ENCODE assay signal across 8 cellular contexts in the genomic region with DNA sequence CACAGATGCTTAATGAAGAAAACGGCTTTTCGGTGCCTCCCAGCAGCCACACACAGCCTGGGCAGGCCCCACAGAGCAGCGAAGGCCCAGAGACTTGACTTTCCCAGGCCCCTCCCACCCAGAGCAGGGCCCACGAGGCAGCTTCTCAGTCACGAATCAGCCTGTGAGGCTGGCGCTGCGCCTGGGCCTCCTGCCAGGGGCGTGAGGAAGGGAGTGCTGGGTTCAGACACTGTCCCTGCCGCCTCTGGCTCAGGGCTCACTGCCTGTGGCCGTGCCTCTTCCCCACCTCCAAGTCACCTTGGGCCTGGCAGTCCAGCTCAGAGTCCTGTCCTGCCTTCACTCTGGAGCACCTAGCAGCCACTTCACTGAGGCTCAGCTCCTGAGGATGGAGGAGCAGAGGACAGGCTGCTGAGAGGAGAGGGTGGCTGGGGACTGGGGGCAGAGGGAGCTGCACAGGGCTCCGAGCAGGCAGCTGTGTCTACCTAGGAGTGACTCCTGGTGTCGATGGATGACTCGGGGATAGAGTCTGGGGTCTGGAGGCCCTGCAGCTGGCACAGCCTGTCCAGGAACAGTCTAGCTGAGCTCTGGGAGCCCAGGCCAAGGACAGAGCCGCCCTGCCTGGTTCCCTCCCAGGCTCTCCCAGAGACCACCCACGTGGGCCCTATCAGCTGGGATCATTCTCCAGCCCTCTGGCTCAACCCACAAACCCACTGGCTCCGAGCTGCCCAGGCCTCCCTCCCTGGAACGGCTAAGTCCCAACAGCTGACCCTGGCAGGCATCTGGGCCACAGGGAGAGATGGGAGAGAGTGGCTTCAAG. TPM values are rescaled to one million over a fixed set of nuclear protein-coding genes. Genes with fewer than 3 reads are reported as not detected.
DNase-seq lines count a peak whose midpoint lies in the region; ATAC-seq and TF ChIP-seq lines count a peak whose summit lies in the region.

No MANE protein-coding gene starts in this region.

- peaks cover 31% of the 10 kb centered on the region for H3K4me1 Mint-ChIP-seq in CD4-positive, alpha-beta T cell (ENCODE audit: low read depth)
- H3K4me1 Mint-ChIP-seq in WTC11, result peaks cover 9% of the 10 kb centered on the region

- H3K36me3 Mint-ChIP-seq in CD4-positive, alpha-beta T cell (ENCODE audit: low read depth), result no peaks in the 10 kb centered on the region
- H3K36me3 Mint-ChIP-seq in WTC11, result no peaks in the 10 kb centered on the region

- intact Hi-C loops in CD4-positive, alpha-beta T cell (cut with DNase I, micrococcal nuclease), result no loop called here
- intact Hi-C loops in left ventricle myocardium inferior (cut with micrococcal nuclease), result no loop called here

- no peak overlapping the region for H3K27ac ChIP-seq in CD4-positive, alpha-beta T cell (ENCODE audit: low read depth, low read length)
- peak overlapping the region; percentile 56 for H3K27ac ChIP-seq in angular gyrus (ENCODE audit: low read depth, low read length)
- peak overlapping the region; percentile 96 for H3K27ac ChIP-seq in left ventricle myocardium inferior (replicated peaks)
- peak overlapping the region; percentile 86 for H3K27ac ChIP-seq in rectal smooth muscle tissue (ENCODE audit: low read depth, low read length)

- peaks cover 50% of the 10 kb centered on the region for H3K4me1 ChIP-seq in Loucy (ENCODE audit: insufficient read depth, low read length, poor library complexity, severe bottlenecking)
- peaks cover 21% of the 10 kb centered on the region for H3K4me1 ChIP-seq in left ventricle myocardium inferior
- H3K4me1 ChIP-seq in rectal smooth muscle tissue (ENCODE audit: control insufficient read depth, insufficient read depth, low read length), result peaks cover 25% of the 10 kb centered on the region

- no peaks in the 10 kb centered on the region for H3F3A ChIP-seq in Loucy (ENCODE audit: low read depth)

- peaks cover 4% of the 10 kb centered on the region for H3K27me3 Mint-ChIP-seq in CD4-positive, alpha-beta T cell
- H3K27me3 Mint-ChIP-seq in WTC11 (ENCODE audit: low read depth), result no peaks in the 10 kb centered on the region

- H3K27ac Mint-ChIP-seq in CD4-positive, alpha-beta T cell, result no peak overlapping the region
- H3K27ac Mint-ChIP-seq in WTC11, result no peak overlapping the region

- DNase-seq in CD4-positive, alpha-beta T cell, result peak in 2 of 10 experiments; percentile 28 to 39
- DNase-seq in left ventricle myocardium inferior, result peak; percentile 96
- no peak for DNase-seq in WTC11 (ENCODE audit: low spot score)

- no peak overlapping the region for H3K4me3 ChIP-seq in Loucy (ENCODE audit: low read length, poor library complexity, severe bottlenecking)
- no peak overlapping the region for H3K4me3 ChIP-seq in left ventricle myocardium inferior
- H3K4me3 ChIP-seq in rectal smooth muscle tissue (ENCODE audit: low read length), result no peak overlapping the region

- no peaks in the 10 kb centered on the region for H4K20me1 ChIP-seq in Loucy (ENCODE audit: insufficient read depth, low read length, poor library complexity, severe bottlenecking)

- H3K36me3 ChIP-seq in Loucy (ENCODE audit: insufficient read depth, low read length) (no peaks in the 10 kb centered on the region), left ventricle myocardium inferior (no peaks in the 10 kb centered on the region), rectal smooth muscle tissue (ENCODE audit: control insufficient read depth, insufficient read depth, low read length) (no peaks in the 10 kb centered on the region)

- CTCF ChIA-PET in CD4-positive, alpha-beta T cell (lab: Charles Lee), result no interaction called here
- CTCF ChIA-PET in WTC11 (lab: Charles Lee), result interaction anchor here (0.9 to 1.2 kb wide), 2 partner anchors 96 to 673 kb away, joined by 3 read pairs; no protein-coding TSS in a partner anchor

- peaks cover 10% of the 10 kb centered on the region; the same call in 1 of the 2 replicates for H3K79me2 ChIP-seq in Loucy (ENCODE audit: insufficient read depth, low read length)

- H2AFZ ChIP-seq in Loucy (ENCODE audit: low read length), result no peak overlapping the region; the same call in 1 of the 2 replicates

- no peak for TF ChIP-seq CTCF in CD4-positive, alpha-beta T cell (IDR thresholded peaks at IDR 0.05)
- no peak for TF ChIP-seq CTCF in Loucy (conservative IDR thresholded peaks at IDR 0.05; ENCODE audit: low read length)
- TF ChIP-seq CTCF in left ventricle myocardium inferior (IDR thresholded peaks at IDR 0.05; ENCODE audit: borderline replicate concordance), result no peak
- no peak for TF ChIP-seq CTCF in WTC11 (IDR thresholded peaks at IDR 0.05)

- no peaks in the 10 kb centered on the region for H3K9me3 Mint-ChIP-seq in CD4-positive, alpha-beta T cell
- no peaks in the 10 kb centered on the region for H3K9me3 Mint-ChIP-seq in WTC11

- H3K9me3 ChIP-seq in CD4-positive, alpha-beta T cell (ENCODE audit: control insufficient read depth, low read length), result no peaks in the 10 kb centered on the region
- H3K9me3 ChIP-seq in Loucy (ENCODE audit: insufficient read depth, low read depth, low read length) (no peaks in the 10 kb centered on the region), left ventricle myocardium inferior (replicated peaks) (no peaks in the 10 kb centered on the region)

- no peak overlapping the region for H3K4me3 Mint-ChIP-seq in CD4-positive, alpha-beta T cell
- no peak overlapping the region for H3K4me3 Mint-ChIP-seq in WTC11

- H3K27me3 ChIP-seq in CD4-positive, alpha-beta T cell (ENCODE audit: control insufficient read depth, insufficient read depth, low read length), result no peaks in the 10 kb centered on the region
- H3K27me3 ChIP-seq in Loucy (ENCODE audit: insufficient read depth, low read length, poor library complexity, severe bottlenecking) (no peaks in the 10 kb centered on the region), left ventricle myocardium inferior (ENCODE audit: low read depth) (no peaks in the 10 kb centered on the region), rectal smooth muscle tissue (ENCODE audit: control insufficient read depth, insufficient read depth, low read length) (no peaks in the 10 kb centered on the region)

- H3K4me2 ChIP-seq in Loucy (ENCODE audit: low read depth, low read length, poor library complexity, severe bottlenecking), result no peak overlapping the region

- H3K9me2 ChIP-seq in Loucy (replicated peaks; ENCODE audit: low read depth, low read length), result no peaks in the 10 kb centered on the region

- peak; percentile 7 for ATAC-seq in CD4-positive, alpha-beta T cell (ENCODE audit: poor library complexity)
- ATAC-seq in HG02981 (IDR thresholded peaks at IDR 0.05; ENCODE audit: unreplicated experiment) (no peak), GM19455 (IDR thresholded peaks at IDR 0.05; ENCODE audit: unreplicated experiment) (no peak), WTC11 (no peak; the same call in 1 of the 2 replicates)

- H3K9ac ChIP-seq in Loucy (ENCODE audit: low read depth, low read length, poor library complexity, severe bottlenecking) (peak overlapping the region; percentile 46), rectal smooth muscle tissue (ENCODE audit: low read length) (peak overlapping the region; percentile 38)

- POLR2A ChIA-PET in CD4-positive, alpha-beta T cell (lab: Charles Lee), result interaction anchor here (0.9 kb wide), 1 partner anchor 9 kb away, joined by 4 read pairs; no protein-coding TSS in a partner anchor
- POLR2A ChIA-PET in WTC11 (lab: Charles Lee), result no interaction called here

TF ChIP-seq in WTC11, 78 proteins besides CTCF, POLR2A, EP300 and RAD21 (continues in another document):
- TF ChIP-seq ZNF232 (CRISPR knock-in tag; IDR thresholded peaks at IDR 0.05) (no peak), ESRRA (CRISPR knock-in tag; IDR thresholded peaks at IDR 0.05; ENCODE audit: borderline replicate concordance) (no peak), ZNF138 (CRISPR knock-in tag; conservative IDR thresholded peaks at IDR 0.05) (no peak), ZNF425 (CRISPR knock-in tag; conservative IDR thresholded peaks at IDR 0.05) (no peak), EMX1 (CRISPR knock-in tag; IDR thresholded peaks at IDR 0.05) (no peak), CBFB (CRISPR knock-in tag; IDR thresholded peaks at IDR 0.05; ENCODE audit: low read depth) (no peak), MAX (CRISPR knock-in tag; IDR thresholded peaks at IDR 0.05) (no peak)
- TF ChIP-seq, protein P1, sequence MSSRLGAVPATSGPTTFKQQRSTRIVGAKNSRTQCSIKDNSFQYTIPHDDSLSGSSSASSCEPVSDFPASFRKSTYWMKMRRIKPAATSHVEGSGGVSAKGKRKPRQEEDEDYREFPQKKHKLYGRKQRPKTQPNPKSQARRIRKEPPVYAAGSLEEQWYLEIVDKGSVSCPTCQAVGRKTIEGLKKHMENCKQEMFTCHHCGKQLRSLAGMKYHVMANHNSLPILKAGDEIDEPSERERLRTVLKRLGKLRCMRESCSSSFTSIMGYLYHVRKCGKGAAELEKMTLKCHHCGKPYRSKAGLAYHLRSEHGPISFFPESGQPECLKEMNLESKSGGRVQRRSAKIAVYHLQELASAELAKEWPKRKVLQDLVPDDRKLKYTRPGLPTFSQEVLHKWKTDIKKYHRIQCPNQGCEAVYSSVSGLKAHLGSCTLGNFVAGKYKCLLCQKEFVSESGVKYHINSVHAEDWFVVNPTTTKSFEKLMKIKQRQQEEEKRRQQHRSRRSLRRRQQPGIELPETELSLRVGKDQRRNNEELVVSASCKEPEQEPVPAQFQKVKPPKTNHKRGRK (CRISPR knock-in tag; IDR thresholded peaks at IDR 0.05; ENCODE audit: borderline replicate concordance), result no peak

RNA-seq across cellular contexts. Expression of gene FOSL2, which starts 36.4 kb away (rescaled TPM):
- total RNA-seq in CD4-positive, alpha-beta T cell, result 100 to 1,000 TPM; 152 to 155 TPM
- total RNA-seq in left ventricle myocardium inferior (50.2 TPM), WTC11 (2021) (3.9 to 4.5 TPM (median 4.0 TPM) in 3 replicates)
